In the genomic region with DNA sequence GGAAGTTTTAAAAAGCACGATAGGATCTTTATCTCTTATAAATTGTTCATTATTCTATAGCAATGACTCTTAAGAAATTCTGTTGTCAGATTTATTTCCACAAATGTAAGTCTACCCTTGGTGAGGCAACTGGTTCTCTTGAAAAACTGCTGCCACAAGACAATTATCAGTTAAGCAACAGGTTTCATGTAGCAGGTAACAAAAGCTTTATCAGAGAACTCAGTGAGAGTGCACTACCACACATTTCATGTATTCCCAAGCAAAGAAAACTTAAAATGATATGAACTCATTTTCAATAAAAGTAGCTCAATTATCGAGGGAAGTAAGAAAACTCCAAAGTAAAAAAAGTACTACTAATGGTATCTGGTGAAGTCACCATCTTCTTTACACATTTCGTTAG, we compare ENCODE assay signal across 1 cellular context.
TF ChIP-seq lines count a peak whose summit lies in the region.

No MANE protein-coding gene starts in this region.

TF ChIP-seq in WTC11, 78 proteins besides CTCF, POLR2A, EP300 and RAD21 (continued from another document):
- TF ChIP-seq, protein P1, sequence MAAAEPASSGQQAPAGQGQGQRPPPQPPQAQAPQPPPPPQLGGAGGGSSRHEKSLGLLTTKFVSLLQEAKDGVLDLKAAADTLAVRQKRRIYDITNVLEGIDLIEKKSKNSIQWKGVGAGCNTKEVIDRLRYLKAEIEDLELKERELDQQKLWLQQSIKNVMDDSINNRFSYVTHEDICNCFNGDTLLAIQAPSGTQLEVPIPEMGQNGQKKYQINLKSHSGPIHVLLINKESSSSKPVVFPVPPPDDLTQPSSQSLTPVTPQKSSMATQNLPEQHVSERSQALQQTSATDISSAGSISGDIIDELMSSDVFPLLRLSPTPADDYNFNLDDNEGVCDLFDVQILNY (CRISPR knock-in tag; IDR thresholded peaks at IDR 0.05), result no peak
- TF ChIP-seq, protein P2, sequence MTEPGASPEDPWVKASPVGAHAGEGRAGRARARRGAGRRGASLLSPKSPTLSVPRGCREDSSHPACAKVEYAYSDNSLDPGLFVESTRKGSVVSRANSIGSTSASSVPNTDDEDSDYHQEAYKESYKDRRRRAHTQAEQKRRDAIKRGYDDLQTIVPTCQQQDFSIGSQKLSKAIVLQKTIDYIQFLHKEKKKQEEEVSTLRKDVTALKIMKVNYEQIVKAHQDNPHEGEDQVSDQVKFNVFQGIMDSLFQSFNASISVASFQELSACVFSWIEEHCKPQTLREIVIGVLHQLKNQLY (CRISPR knock-in tag; IDR thresholded peaks at IDR 0.05), result no peak
- TF ChIP-seq OVOL2 (CRISPR knock-in tag; IDR thresholded peaks at IDR 0.05; ENCODE audit: borderline replicate concordance) (no peak), GTF2I (CRISPR knock-in tag; conservative IDR thresholded peaks at IDR 0.05) (no peak), SMAD4 (CRISPR knock-in tag; IDR thresholded peaks at IDR 0.05) (no peak), MYBL2 (CRISPR knock-in tag; IDR thresholded peaks at IDR 0.05) (no peak)
- TF ChIP-seq, protein P3, sequence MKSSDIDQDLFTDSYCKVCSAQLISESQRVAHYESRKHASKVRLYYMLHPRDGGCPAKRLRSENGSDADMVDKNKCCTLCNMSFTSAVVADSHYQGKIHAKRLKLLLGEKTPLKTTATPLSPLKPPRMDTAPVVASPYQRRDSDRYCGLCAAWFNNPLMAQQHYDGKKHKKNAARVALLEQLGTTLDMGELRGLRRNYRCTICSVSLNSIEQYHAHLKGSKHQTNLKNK (CRISPR knock-in tag; IDR thresholded peaks at IDR 0.05), result no peak
- TF ChIP-seq, protein P4, sequence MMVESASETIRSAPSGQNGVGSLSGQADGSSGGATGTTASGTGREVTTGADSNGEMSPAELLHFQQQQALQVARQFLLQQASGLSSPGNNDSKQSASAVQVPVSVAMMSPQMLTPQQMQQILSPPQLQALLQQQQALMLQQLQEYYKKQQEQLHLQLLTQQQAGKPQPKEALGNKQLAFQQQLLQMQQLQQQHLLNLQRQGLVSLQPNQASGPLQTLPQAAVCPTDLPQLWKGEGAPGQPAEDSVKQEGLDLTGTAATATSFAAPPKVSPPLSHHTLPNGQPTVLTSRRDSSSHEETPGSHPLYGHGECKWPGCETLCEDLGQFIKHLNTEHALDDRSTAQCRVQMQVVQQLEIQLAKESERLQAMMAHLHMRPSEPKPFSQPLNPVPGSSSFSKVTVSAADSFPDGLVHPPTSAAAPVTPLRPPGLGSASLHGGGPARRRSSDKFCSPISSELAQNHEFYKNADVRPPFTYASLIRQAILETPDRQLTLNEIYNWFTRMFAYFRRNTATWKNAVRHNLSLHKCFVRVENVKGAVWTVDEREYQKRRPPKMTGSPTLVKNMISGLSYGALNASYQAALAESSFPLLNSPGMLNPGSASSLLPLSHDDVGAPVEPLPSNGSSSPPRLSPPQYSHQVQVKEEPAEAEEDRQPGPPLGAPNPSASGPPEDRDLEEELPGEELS (CRISPR knock-in tag; IDR thresholded peaks at IDR 0.05), result no peak
